In the genomic region with DNA sequence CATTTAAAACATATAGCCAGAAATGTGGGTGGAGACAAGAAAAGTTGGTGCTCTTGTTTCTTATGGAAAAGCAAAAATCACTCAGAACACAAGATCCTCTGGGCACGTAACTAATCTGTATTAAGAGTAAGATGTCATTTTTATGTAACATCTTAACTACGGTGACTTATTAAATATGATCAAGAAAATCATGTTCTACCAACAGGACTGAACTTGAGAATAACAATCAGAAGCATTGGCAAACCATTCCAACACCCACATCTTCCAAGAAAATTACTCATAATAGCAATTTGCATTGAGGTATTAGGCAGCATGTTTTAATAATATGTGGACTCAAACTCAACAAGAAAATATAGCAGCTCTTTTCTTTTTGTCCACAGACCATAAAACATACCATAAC, we compare ENCODE assay signal across 24 cellular contexts. TPM values are rescaled to one million over a fixed set of nuclear protein-coding genes. Genes with fewer than 3 reads are reported as not detected.
"Had no signal": no experiment of that assay in that cellular context is flagged by ENCODE, and none has a peak within 500 bp of the region (broad histone marks: within the 10 kb centered on the region; RNA-seq: fewer than 3 reads in every experiment).

No MANE protein-coding gene starts in this region.

- DNase-seq: Kasumi-1, NCI-H1092, NCI-H1105 treated with DMSO at 0.1 percent for 48 hours, NCI-H1417 treated with DMSO at 0.1 percent for 48 hours, NCI-H146, NCI-H1694 treated with DMSO at 0.1 percent for 48 hours, NCI-H1930, NCI-H2081, NCI-H2107, NCI-H226, NCI-H446, NCI-H510A, NCI-H524 treated with DMSO at 0.1 percent for 48 hours, NCI-H69, NCI-H774, Right ventricle myocardium superior, RPMI8226, SIG-M5, SK-N-SH, SW 1271 had no signal

- H3K27me3 Mint-ChIP-seq: IgD-negative memory B cell had no signal

- H3K9me3 Mint-ChIP-seq: IgD-negative memory B cell had no signal

- H3K9me2 ChIP-seq: SK-N-SH had no signal

- H3K9me3 ChIP-seq: SK-N-SH had no signal

- H3K4me1 Mint-ChIP-seq: IgD-negative memory B cell had no signal

- H3K27ac ChIP-seq: HL-60, KMS-11 had no signal

- H3K4me2 ChIP-seq: KMS-11, SK-N-SH had no signal

- H3K27ac Mint-ChIP-seq: IgD-negative memory B cell had no signal

- H3K9ac ChIP-seq: KMS-11, SK-N-SH had no signal

- H3K4me3 ChIP-seq: K562 had no signal

- ATAC-seq: K562 had no signal

- H3K36me3 Mint-ChIP-seq: IgD-negative memory B cell had no signal

RNA-seq across cellular contexts. Expression of a gene that starts 21.6 kb away (rescaled TPM):
- polyA plus RNA-seq: K562 had no signal
